ENCODE assay signal across 23 cellular contexts in genomic region chr10:104345941-104346340, GRCh38. TPM values are rescaled to one million over a fixed set of nuclear protein-coding genes. Genes with fewer than 3 reads are reported as not detected.
DNase-seq lines count a peak whose midpoint lies in the region; ATAC-seq, FAIRE-seq and TF ChIP-seq lines count a peak whose summit lies in the region.
"Had no signal": no experiment of that assay in that cellular context is flagged by ENCODE, and none has a peak within 500 bp of the region (broad histone marks: within the 10 kb centered on the region; RNA-seq: fewer than 3 reads in every experiment).

No MANE protein-coding gene starts in this region.

- no peaks in the 10 kb centered on the region for H3K36me3 Mint-ChIP-seq in CD4-positive, alpha-beta memory T cell
- H3K36me3 Mint-ChIP-seq in WTC11, result no peaks in the 10 kb centered on the region

- H3K9ac ChIP-seq in BLaER1 treated with 17β-estradiol and CSF1 and Interleukin-3, amounts not matched to agents 10 nM and 100 nM, result no peak overlapping the region
- no peak overlapping the region for H3K9ac ChIP-seq in endothelial cell of umbilical vein (replicated peaks; ENCODE audit: extremely low read depth, insufficient read depth, low read length)

- no peak overlapping the region for H2AFZ ChIP-seq in endothelial cell of umbilical vein (ENCODE audit: low read depth, low read length)

- no TSS peak for BruUV-seq in endothelial cell of umbilical vein (replicated peaks; lab: Mats Ljungman, UMichigan)

- peak overlapping the region in 5 of 7 donors; percentile 13 to 83 (median 72) for H3K27ac Mint-ChIP-seq in CD4-positive, alpha-beta memory T cell
- peak overlapping the region; percentile 37 for H3K27ac Mint-ChIP-seq in WTC11
- H3K27ac Mint-ChIP-seq: activated B cell treated with CpG ODN at 0.5 μM for 24 hours; activated T-helper 2 cell treated with anti-CD3 and anti-CD28 coated beads, Interferon-gamma antibody, Interleukin-2, Interleukin-4, amounts not matched to agents 10 μg/mL and 5 μg/mL and 100 μg/mL, durations not matched to agents 14 hours and 24 hours and 36 hours had no signal

- no peak for DNase-seq in CD4-positive, alpha-beta memory T cell
- no peak for DNase-seq in WTC11 (ENCODE audit: low spot score)
- no peak for DNase-seq in endothelial cell of umbilical vein (ENCODE audit: low read depth, low spot score)
- DNase-seq in stimulated activated naive CD4-positive, alpha-beta T cell treated with Interleukin-2 at 50 U/mL for 16 hours (lab: John Stamatoyannopoulos, UW), result no peak
- DNase-seq in activated CD4-positive, CD25-positive, alpha-beta regulatory T cell treated with anti-CD3 and anti-CD28 coated beads, Interleukin-2, amount 50 U/mL, for 72 hours, result no peak
- DNase-seq: activated B cell treated with CpG ODN at 0.5 μM for 24 hours; body of pancreas; Caco-2; DMS79 treated with DMSO at 0.1 percent for 48 hours; heart left ventricle; NCI-H1092 treated with DMSO at 0.1 percent for 48 hours; NCI-H1930; NCI-H82; Right ventricle myocardium superior; stimulated activated naive CD8-positive, alpha-beta T cell treated with anti-CD3 and anti-CD28 coated beads, Interleukin-15, amount 100 ng/mL, for 72 hours; T-helper 9 cell had no signal

- no peaks in the 10 kb centered on the region for H4K20me1 ChIP-seq in BLaER1 treated with 17β-estradiol and CSF1 and Interleukin-3, amounts not matched to agents 10 nM and 100 nM
- no peaks in the 10 kb centered on the region for H4K20me1 ChIP-seq in endothelial cell of umbilical vein (replicated peaks; ENCODE audit: control insufficient read depth, extremely low read depth, insufficient read depth, low read length)

- peaks cover 0 to 2% (median 0%) of the 10 kb centered on the region in 8 donors for H3K9me3 Mint-ChIP-seq in CD4-positive, alpha-beta memory T cell
- H3K9me3 Mint-ChIP-seq in WTC11, result no peaks in the 10 kb centered on the region
- H3K9me3 Mint-ChIP-seq: activated B cell treated with CpG ODN at 0.5 μM for 24 hours; stimulated activated naive CD8-positive, alpha-beta T cell treated with anti-CD3 and anti-CD28 coated beads, Interleukin-15, amount 100 ng/mL, for 72 hours had no signal

- peak overlapping the region in 10 of 11 experiments; percentile 2 to 56 (median 32); a peak in 15 of 22 replicates for H3K4me2 ChIP-seq in BLaER1 treated with 17β-estradiol and CSF1 and Interleukin-3, amounts not matched to agents 10 nM and 100 nM
- no peak overlapping the region for H3K4me2 ChIP-seq in endothelial cell of umbilical vein (ENCODE audit: insufficient read depth, low read length)

- H3K4me3 ChIP-seq in BLaER1 treated with 17β-estradiol and CSF1 and Interleukin-3, amounts not matched to agents 10 nM and 100 nM, result no peak overlapping the region
- no peak overlapping the region for H3K4me3 ChIP-seq in CD4-positive, alpha-beta memory T cell (ENCODE audit: low read length in 2 of 2)
- H3K4me3 ChIP-seq in endothelial cell of umbilical vein (replicated peaks in 1 of 3; ENCODE audit: insufficient read depth in 1 of 3, low read depth in 1 of 3, low read length in 3 of 3), result no peak overlapping the region
- H3K4me3 ChIP-seq: body of pancreas, heart left ventricle, tibial nerve had no signal

- no peaks in the 10 kb centered on the region for H3K27me3 Mint-ChIP-seq in CD4-positive, alpha-beta memory T cell
- no peaks in the 10 kb centered on the region for H3K27me3 Mint-ChIP-seq in WTC11 (ENCODE audit: low read depth)
- H3K27me3 Mint-ChIP-seq: activated B cell treated with CpG ODN at 0.5 μM for 24 hours; stimulated activated naive CD8-positive, alpha-beta T cell treated with anti-CD3 and anti-CD28 coated beads, Interleukin-15, amount 100 ng/mL, for 72 hours had no signal

- ATAC-seq in WTC11 (no peak), HG02642 (IDR thresholded peaks at IDR 0.05; ENCODE audit: poor library complexity, unreplicated experiment) (no peak)
- ATAC-seq: body of pancreas; heart left ventricle; sciatic nerve; stimulated activated naive CD8-positive, alpha-beta T cell treated with anti-CD3 and anti-CD28 coated beads, Interleukin-15, amount 100 ng/mL, for 72 hours had no signal

- dilution Hi-C loops in endothelial cell of umbilical vein (cut with MboI; ENCODE audit: extremely low pct_ligation_motif_present, low sequenced_read_pairs), result no loop called here

- H3K79me2 ChIP-seq in endothelial cell of umbilical vein (ENCODE audit: control insufficient read depth, insufficient read depth, low read length), result no peaks in the 10 kb centered on the region

- peaks cover 10 to 19% (median 13%) of the 10 kb centered on the region in 4 donors for H3K4me1 Mint-ChIP-seq in CD4-positive, alpha-beta memory T cell
- H3K4me1 Mint-ChIP-seq in WTC11, result peaks cover 9% of the 10 kb centered on the region

- H3K4me3 Mint-ChIP-seq in CD4-positive, alpha-beta memory T cell, result peak overlapping the region in 2 of 8 donors; percentile 49 to 74
- no peak overlapping the region for H3K4me3 Mint-ChIP-seq in WTC11
- H3K4me3 Mint-ChIP-seq: activated B cell treated with CpG ODN at 0.5 μM for 24 hours; stimulated activated naive CD8-positive, alpha-beta T cell treated with anti-CD3 and anti-CD28 coated beads, Interleukin-15, amount 100 ng/mL, for 72 hours had no signal

- H3K27ac ChIP-seq in BLaER1 treated with 17β-estradiol and CSF1 and Interleukin-3, amounts not matched to agents 10 nM and 100 nM, result peak overlapping the region in 1 of 11 experiments; percentile 39; a peak in 1 of 22 replicates
- H3K27ac ChIP-seq in CD4-positive, alpha-beta memory T cell (ENCODE audit: low read depth, low read length), result no peak overlapping the region
- no peak overlapping the region for H3K27ac ChIP-seq in endothelial cell of umbilical vein (ENCODE audit: insufficient read depth, low read depth, low read length)
- H3K27ac ChIP-seq: body of pancreas, heart left ventricle, HL-60, tibial nerve had no signal

- H3K9me1 ChIP-seq in endothelial cell of umbilical vein (replicated peaks; ENCODE audit: control insufficient read depth, extremely low read depth, insufficient read depth, low read length), result no peaks in the 10 kb centered on the region

- H3K36me3 ChIP-seq in BLaER1 treated with 17β-estradiol and CSF1 and Interleukin-3, amounts not matched to agents 10 nM and 100 nM, result no peaks in the 10 kb centered on the region
- no peaks in the 10 kb centered on the region for H3K36me3 ChIP-seq in CD4-positive, alpha-beta memory T cell (ENCODE audit: insufficient read depth, low read length)
- H3K36me3 ChIP-seq in endothelial cell of umbilical vein (ENCODE audit: control insufficient read depth in 2 of 2, extremely low read depth in 1 of 2, insufficient read depth in 2 of 2, low read length in 2 of 2), result no peaks in the 10 kb centered on the region
- H3K36me3 ChIP-seq: heart left ventricle, tibial nerve had no signal

- FAIRE-seq in endothelial cell of umbilical vein (lab: Jason Lieb, UNC), result peak; percentile 57
- FAIRE-seq: GM12892 had no signal

- TF ChIP-seq POLR2A in endothelial cell of umbilical vein (IDR thresholded peaks at IDR 0.05; ENCODE audit: low read depth, low read length), result no peak

- H3K4me1 ChIP-seq in BLaER1 treated with 17β-estradiol and CSF1 and Interleukin-3, amounts not matched to agents 10 nM and 100 nM, result peaks cover 18 to 56% (median 48%) of the 10 kb centered on the region in 10 experiments
- peaks cover 14% of the 10 kb centered on the region for H3K4me1 ChIP-seq in CD4-positive, alpha-beta memory T cell (ENCODE audit: insufficient read depth, low read length)
- peaks cover 21% of the 10 kb centered on the region for H3K4me1 ChIP-seq in endothelial cell of umbilical vein (ENCODE audit: control insufficient read depth, extremely low read depth, insufficient read depth, low read length)

- CTCF ChIA-PET in CD4-positive, alpha-beta memory T cell (lab: Charles Lee; ENCODE audit: partially characterized antibody), result interaction anchor here (1.1 to 11.8 kb wide), 5 partner anchors 7 to 71 kb away, joined by 3 to 481 read pairs (median 16); no protein-coding TSS in a partner anchor
- CTCF ChIA-PET in WTC11 (lab: Charles Lee) (interaction anchor here (0.7 to 2.1 kb wide), 3 partner anchors 8 to 54 kb away, joined by 3 to 10 read pairs (median 4); no protein-coding TSS in a partner anchor), endothelial cell of umbilical vein (lab: Charles Lee) (interaction anchor here (1.6 to 3.5 kb wide), 3 partner anchors 40 to 72 kb away, joined by 9 to 26 read pairs (median 12); no protein-coding TSS in a partner anchor)

- no peaks in the 10 kb centered on the region for H3K27me3 ChIP-seq in BLaER1 treated with 17β-estradiol and CSF1 and Interleukin-3, amounts not matched to agents 10 nM and 100 nM
- no peaks in the 10 kb centered on the region for H3K27me3 ChIP-seq in CD4-positive, alpha-beta memory T cell (ENCODE audit: insufficient read depth, low read length)
- no peaks in the 10 kb centered on the region for H3K27me3 ChIP-seq in endothelial cell of umbilical vein (ENCODE audit: control insufficient read depth in 2 of 2, insufficient read depth in 2 of 2, low read length in 2 of 2)
- H3K27me3 ChIP-seq: body of pancreas, heart left ventricle, tibial nerve had no signal

- TF ChIP-seq CTCF in WTC11 (IDR thresholded peaks at IDR 0.05) (no peak), endothelial cell of umbilical vein (IDR thresholded peaks at IDR 0.05; ENCODE audit: extremely low read depth in 1 of 2, insufficient read depth in 1 of 2, low read depth in 1 of 2, low read length in 2 of 2) (no peak)

- POLR2A ChIA-PET in CD4-positive, alpha-beta memory T cell (lab: Charles Lee; ENCODE audit: partially characterized antibody), result interaction anchor here (1.0 kb wide), 1 partner anchor 40 kb away, joined by 12 read pairs; no protein-coding TSS in a partner anchor
- POLR2A ChIA-PET in WTC11 (lab: Charles Lee), result no interaction called here
- POLR2A ChIA-PET in endothelial cell of umbilical vein (lab: Charles Lee), result no interaction called here

- intact Hi-C loops in CD4-positive, alpha-beta memory T cell (cut with micrococcal nuclease), result no loop called here
- intact Hi-C loops in endothelial cell of umbilical vein (cut with micrococcal nuclease), result no loop called here

- no peaks in the 10 kb centered on the region for H3K9me3 ChIP-seq in BLaER1 treated with 17β-estradiol and CSF1 and Interleukin-3, amounts not matched to agents 10 nM and 100 nM (replicated peaks in 1 of 11)
- no peaks in the 10 kb centered on the region for H3K9me3 ChIP-seq in CD4-positive, alpha-beta memory T cell (ENCODE audit: control insufficient read depth in 1 of 2, low read length in 2 of 2)
- H3K9me3 ChIP-seq in endothelial cell of umbilical vein (replicated peaks; ENCODE audit: control insufficient read depth, insufficient read depth, low read length), result no peaks in the 10 kb centered on the region
- H3K9me3 ChIP-seq: body of pancreas, Caco-2, heart left ventricle, tibial nerve had no signal

RNA-seq across cellular contexts. Expression of gene ITPRIP, which starts 7.7 kb away (rescaled TPM):
- 10 to 100 TPM; 15.6 to 15.7 TPM for total RNA-seq in CD4-positive, alpha-beta memory T cell
- polyA plus RNA-seq in CD4-positive, alpha-beta memory T cell, result 10 to 100 TPM; 10.3 to 12.8 TPM
- 13.0 to 16.8 TPM (median 13.4 TPM) in 3 replicates for total RNA-seq in WTC11 (2021)
- 31.4 and 33.3 TPM in 2 replicates for total RNA-seq in endothelial cell of umbilical vein
- 27.5 and 33.2 TPM in 2 replicates for polyA plus RNA-seq in endothelial cell of umbilical vein
- 30.0 and 32.0 TPM in 2 replicates for polyA plus RNA-seq in endothelial cell of umbilical vein (2011; cell fraction: cytosol; rRNA removed)
- 46.1 and 47.6 TPM in 2 replicates for polyA plus RNA-seq in endothelial cell of umbilical vein (2011; cell fraction: nucleus; rRNA removed)
- polyA plus RNA-seq in endothelial cell of umbilical vein (2012), result 33.9 and 36.0 TPM in 2 replicates
- 41.3 and 46.5 TPM in 2 replicates for polyA minus RNA-seq in endothelial cell of umbilical vein
- polyA minus RNA-seq in endothelial cell of umbilical vein (2011; cell fraction: cytosol; rRNA and poly(A)+ RNA removed), result 13.7 TPM
- 69.6 and 71.3 TPM in 2 replicates for polyA minus RNA-seq in endothelial cell of umbilical vein (2011; cell fraction: nucleus; rRNA and poly(A)+ RNA removed)

RNA-seq across cellular contexts. Expression of gene CFAP58, which starts 7.7 kb away (rescaled TPM):
- not detected for total RNA-seq in CD4-positive, alpha-beta memory T cell
- polyA plus RNA-seq in CD4-positive, alpha-beta memory T cell, result not detected
- total RNA-seq in WTC11 (2021) (0.92 to 1.1 TPM (median 1.0 TPM) in 3 replicates), endothelial cell of umbilical vein (0.29 and 0.35 TPM in 2 replicates)
- 0.03 and 0.07 TPM in 2 replicates for polyA plus RNA-seq in endothelial cell of umbilical vein
- 0.10 and 0.17 TPM in 2 replicates for polyA plus RNA-seq in endothelial cell of umbilical vein (2011; cell fraction: cytosol; rRNA removed)
- polyA plus RNA-seq in endothelial cell of umbilical vein (2011; cell fraction: nucleus; rRNA removed), result 1.0 and 1.5 TPM in 2 replicates
- polyA plus RNA-seq in endothelial cell of umbilical vein (2012), result 0.55 and 0.61 TPM in 2 replicates
- 0.07 TPM in 1 of 2 replicates, not detected in the other for polyA minus RNA-seq in endothelial cell of umbilical vein
- polyA minus RNA-seq in endothelial cell of umbilical vein (2011; cell fraction: cytosol; rRNA and poly(A)+ RNA removed), result not detected
- polyA minus RNA-seq in endothelial cell of umbilical vein (2011; cell fraction: nucleus; rRNA and poly(A)+ RNA removed), result 0.34 and 0.72 TPM in 2 replicates
- total RNA-seq: activated B cell treated with CpG ODN at 0.5 μM for 24 hours, Caco-2 had no signal
